Comparison of ENCODE assay signal across 8 cellular contexts in genomic region chr6:13354331-13355042, GRCh38. TPM values are rescaled to one million over a fixed set of nuclear protein-coding genes. Genes with fewer than 3 reads are reported as not detected.
A peak's percentile ranks its signal among the peaks of the same experiment; 100 is the strongest.
DNase-seq lines count a peak whose midpoint lies in the region; ATAC-seq and TF ChIP-seq lines count a peak whose summit lies in the region.

No MANE protein-coding gene starts in this region.

- DNase-seq in AG20443 (ENCODE audit: low spot score) (peak; percentile 75), Karpas-422 (peak; percentile 69), astrocyte of the spinal cord (ENCODE audit: low read depth, low spot score) (peak; percentile 57), tibial artery (no peak)

- H3K9ac ChIP-seq in Karpas-422 (ENCODE audit: low read length) (peak overlapping the region; percentile 66), liver (ENCODE audit: low read depth in 1 of 2, low read length in 2 of 2) (no peak overlapping the region)

- in situ Hi-C loops in astrocyte of the spinal cord (cut with HindIII; ENCODE audit: low sequenced_read_pairs) = no loop called here

- no peak overlapping the region for H2AFZ ChIP-seq in Karpas-422 (ENCODE audit: low read length)

- peak overlapping the region; percentile 85 for H3K4me2 ChIP-seq in Karpas-422 (ENCODE audit: low read depth, low read length, poor library complexity, severe bottlenecking)

- H3K9me3 ChIP-seq in Karpas-422 (ENCODE audit: low read length) (no peaks in the 10 kb centered on the region), liver (ENCODE audit: control insufficient read depth in 4 of 4, low read length in 3 of 4) (no peaks in the 10 kb centered on the region), tibial artery (no peaks in the 10 kb centered on the region)

- intact Hi-C loops in tibial artery (cut with DNase I; ENCODE audit: low total_unique reads) = no loop called here

- H3K4me3 ChIP-seq in Karpas-422 (ENCODE audit: low read length) (peak overlapping the region; percentile 63; the same call in 1 of the 2 replicates), astrocyte of the spinal cord (ENCODE audit: low read depth, low read length) (no peak overlapping the region), liver (ENCODE audit: low read depth in 1 of 3, low read length in 3 of 3) (no peak overlapping the region), tibial artery (no peak overlapping the region)

- H3K36me3 ChIP-seq in Karpas-422 (ENCODE audit: insufficient read depth, low read length) (no peaks in the 10 kb centered on the region), liver (ENCODE audit: control insufficient read depth in 4 of 4, insufficient read depth in 3 of 4, low read depth in 1 of 4, low read length in 3 of 4) (no peaks in the 10 kb centered on the region), tibial artery (peaks cover 0 to 5% (median 0%) of the 10 kb centered on the region in 3 donors)

- H4K20me1 ChIP-seq in Karpas-422 (ENCODE audit: insufficient read depth, low read depth, low read length) = no peaks in the 10 kb centered on the region

- ATAC-seq in HG02840 (IDR thresholded peaks at IDR 0.05; ENCODE audit: low FRiP score, unreplicated experiment) (no peak), HG02623 (IDR thresholded peaks at IDR 0.05; ENCODE audit: unreplicated experiment) (no peak), GM18873 (IDR thresholded peaks at IDR 0.05; ENCODE audit: low FRiP score, unreplicated experiment) (no peak)

- WGBS in liver = 78% methylated on average over 13 of the region's 13 CpGs

- TF ChIP-seq CTCF in astrocyte of the spinal cord (IDR thresholded peaks at IDR 0.05; ENCODE audit: low read depth, low read length) (no peak), liver (IDR thresholded peaks at IDR 0.05; ENCODE audit: low read depth, low read length, missing input control) (no peak), tibial artery (IDR thresholded peaks at IDR 0.05) (no peak)

- TF ChIP-seq RAD21 in liver (IDR thresholded peaks at IDR 0.05) = no peak

- no peaks in the 10 kb centered on the region for H3K79me2 ChIP-seq in Karpas-422 (ENCODE audit: low read length)

- no peaks in the 10 kb centered on the region for H3K27me3 ChIP-seq in Karpas-422 (ENCODE audit: low read length)
- H3K27me3 ChIP-seq in liver (ENCODE audit: control insufficient read depth in 4 of 4, insufficient read depth in 4 of 4, low read length in 3 of 4) = no peaks in the 10 kb centered on the region
- H3K27me3 ChIP-seq in tibial artery = no peaks in the 10 kb centered on the region

- H3K4me1 ChIP-seq in Karpas-422 (ENCODE audit: low read length) (peaks cover 65% of the 10 kb centered on the region), liver (ENCODE audit: control insufficient read depth in 4 of 4, insufficient read depth in 4 of 4, low read length in 3 of 4) (peaks cover 0 to 3% (median 0%) of the 10 kb centered on the region in 4 donors), tibial artery (peaks cover 0 to 28% (median 8%) of the 10 kb centered on the region in 4 donors)

- no peaks in the 10 kb centered on the region for H3K9me2 ChIP-seq in Karpas-422 (replicated peaks; ENCODE audit: insufficient read depth, low read length)

- H3K27ac ChIP-seq in Karpas-422 (ENCODE audit: low read length) (peak overlapping the region; percentile 98), liver (ENCODE audit: low read depth in 1 of 2, low read length in 2 of 2) (peak overlapping the region in 1 of 2 donors; percentile 24), tibial artery (no peak overlapping the region)

TF ChIP-seq in liver, 16 proteins besides CTCF, POLR2A, EP300 and RAD21:
- TF ChIP-seq NR2F2 (IDR thresholded peaks at IDR 0.05) (peak; percentile 54), GABPA (IDR thresholded peaks at IDR 0.05 in 1 of 2, conservative IDR thresholded peaks at IDR 0.05 in 1 of 2) (no peak)
TF ChIP-seq in liver: peak in this region for 1.

RNA-seq across cellular contexts. Expression of gene TBC1D7, which starts 26.1 kb away (rescaled TPM):
- 16.3 and 28.6 TPM in 2 replicates for total RNA-seq in Karpas-422 (2014; rRNA removed; shearing (Covaris generic); ENCODE audit: low replicate concordance)
- total RNA-seq in liver = 10 to 100 TPM; 10.1 to 11.1 TPM
- polyA plus RNA-seq in liver = 10 to 100 TPM in 1 of 2 donors, 1 to 10 TPM in 1; 9.6 to 18.8 TPM

Comparison
In these comparisons a context has a peak if more than half of its experiments do, and no peak if none do; other contexts are left out.
1. DNase-seq: peak in AG20443 (single experiment), Karpas-422 (single experiment) and astrocyte of the spinal cord (single experiment); none in tibial artery (0 of 2).